In the genomic region with DNA sequence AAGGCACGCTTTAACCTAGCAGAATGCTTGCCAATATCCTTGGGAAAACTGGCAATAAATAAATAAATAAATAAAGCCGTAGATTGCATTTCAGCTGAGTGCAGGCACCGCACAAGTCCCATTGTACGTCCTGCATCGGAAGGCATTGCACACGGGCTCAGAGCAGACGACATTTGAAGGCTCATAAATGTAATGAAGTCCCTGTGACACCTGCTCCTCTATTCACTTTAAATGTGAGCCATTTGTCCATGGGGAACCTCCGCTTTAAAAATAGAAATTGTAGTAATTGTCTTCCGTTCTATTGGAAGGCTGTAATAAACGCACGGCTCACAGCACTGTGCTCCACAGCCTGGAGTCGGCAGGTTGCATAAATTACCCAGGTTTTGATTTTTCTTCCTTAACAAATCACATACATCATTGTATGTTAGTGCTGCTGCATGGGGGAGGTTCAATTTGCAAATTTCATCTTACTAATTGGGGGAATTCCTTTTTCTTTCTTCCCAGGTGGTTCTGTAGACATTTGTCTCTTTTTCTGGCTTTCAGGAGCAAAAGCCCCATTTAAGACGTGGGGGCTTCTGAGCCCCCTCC, we compare ENCODE assay signal across 12 cellular contexts. TPM values are rescaled to one million over a fixed set of nuclear protein-coding genes. Genes with fewer than 3 reads are reported as not detected.
"Had no signal": no experiment of that assay in that cellular context is flagged by ENCODE, and none has a peak within 500 bp of the region (broad histone marks: within the 10 kb centered on the region; RNA-seq: fewer than 3 reads in every experiment).

No MANE protein-coding gene starts in this region.

- DNase-seq: activated CD4-positive, alpha-beta T cell treated with anti-CD3 and anti-CD28 coated beads, Interleukin-2, amount 10 ng/mL, durations not matched to agents 7 days and 5 days; activated gamma-delta T cell treated with Interleukin-2 at 50 U/mL for 16 hours; activated naive CD8-positive, alpha-beta T cell treated with anti-CD3 and anti-CD28 coated beads for 36 hours; amygdala; brain microvascular endothelial cell; effector memory CD4-positive, alpha-beta T cell; foreskin keratinocyte; mesendoderm; natural killer cell; stimulated activated CD4-positive, alpha-beta T cell treated with anti-CD3 and anti-CD28 coated beads, Interleukin-2, amount 100 ng/mL, for 48 hours; tibial artery had no signal

- H3K4me1 ChIP-seq: foreskin keratinocyte, tibial artery, vagina had no signal

- H3K27ac ChIP-seq: brain microvascular endothelial cell, foreskin keratinocyte, tibial artery, vagina had no signal

- H3K9me3 ChIP-seq: tibial artery, vagina had no signal

- H3K4me3 ChIP-seq: tibial artery, vagina had no signal

- H3K36me3 ChIP-seq: brain microvascular endothelial cell, tibial artery, vagina had no signal

- H3K27me3 ChIP-seq: brain microvascular endothelial cell, vagina had no signal

RNA-seq across cellular contexts. Expression of a gene that starts 32.7 kb away (rescaled TPM):
- total RNA-seq: activated CD4-positive, alpha-beta T cell treated with anti-CD3 and anti-CD28 coated beads, Interleukin-2, amount 10 ng/mL, durations not matched to agents 7 days and 5 days; foreskin keratinocyte; natural killer cell; vagina had no signal
